Comparison of ENCODE assay signal across 10 cellular contexts in genomic region chr5:143064661-143065060, GRCh38.
DNase-seq lines count a peak whose midpoint lies in the region; ATAC-seq and TF ChIP-seq lines count a peak whose summit lies in the region.
"Had no signal": no experiment of that assay in that cellular context is flagged by ENCODE, and none has a peak within 500 bp of the region (broad histone marks: within the 10 kb centered on the region; RNA-seq: fewer than 3 reads in every experiment).

No MANE protein-coding gene starts in this region.

- peak overlapping the region; percentile 96 for H3K27ac ChIP-seq in epithelial cell of prostate

- DNase-seq in stimulated activated naive CD8-positive, alpha-beta T cell treated with anti-CD3 and anti-CD28 coated beads, Interleukin-15, amount 100 ng/mL, for 72 hours, result no peak
- DNase-seq in epithelial cell of prostate (ENCODE audit: low read depth, low spot score), result no peak
- no peak for DNase-seq in osteocyte (ENCODE audit: extremely low spot score, unreplicated experiment)
- no peak for DNase-seq in stimulated activated CD4-positive, alpha-beta T cell treated with anti-CD3 and anti-CD28 coated beads, Interleukin-4, amount 100 ng/mL, for 4 hours
- DNase-seq in NCI-H146 treated with DMSO at 0.1 percent for 48 hours (lab: John Stamatoyannopoulos, UW; ENCODE audit: unreplicated experiment), result no peak
- DNase-seq: erythroblast, H9 had no signal

- no peaks in the 10 kb centered on the region for H3K27me3 Mint-ChIP-seq in stimulated activated naive CD8-positive, alpha-beta T cell treated with anti-CD3 and anti-CD28 coated beads, Interleukin-15, Interleukin-2, amounts not matched to agents 100 ng/mL and 50 ng/mL, for 24 hours
- no peaks in the 10 kb centered on the region for H3K27me3 Mint-ChIP-seq in stimulated activated naive CD8-positive, alpha-beta T cell treated with anti-CD3 and anti-CD28 coated beads, Interleukin-15, amount 100 ng/mL, for 72 hours
- H3K27me3 Mint-ChIP-seq in osteocyte (ENCODE audit: unreplicated experiment), result no peaks in the 10 kb centered on the region

- H3K4me3 Mint-ChIP-seq in stimulated activated naive CD8-positive, alpha-beta T cell treated with anti-CD3 and anti-CD28 coated beads, Interleukin-15, Interleukin-2, amounts not matched to agents 100 ng/mL and 50 ng/mL, for 24 hours, result no peak overlapping the region
- H3K4me3 Mint-ChIP-seq in stimulated activated naive CD8-positive, alpha-beta T cell treated with anti-CD3 and anti-CD28 coated beads, Interleukin-15, amount 100 ng/mL, for 72 hours, result no peak overlapping the region
- H3K4me3 Mint-ChIP-seq in osteocyte (ENCODE audit: unreplicated experiment), result no peak overlapping the region
- H3K4me3 Mint-ChIP-seq: H9 had no signal

- H3K36me3 Mint-ChIP-seq in stimulated activated naive CD8-positive, alpha-beta T cell treated with anti-CD3 and anti-CD28 coated beads, Interleukin-15, Interleukin-2, amounts not matched to agents 100 ng/mL and 50 ng/mL, for 24 hours (ENCODE audit: low read depth), result peaks cover 76% of the 10 kb centered on the region
- peaks cover 5% of the 10 kb centered on the region for H3K36me3 Mint-ChIP-seq in osteocyte (ENCODE audit: unreplicated experiment)

- TF ChIP-seq CTCF in osteocyte (IDR thresholded peaks at IDR 0.05), result no peak

- H3K9me3 Mint-ChIP-seq in stimulated activated naive CD8-positive, alpha-beta T cell treated with anti-CD3 and anti-CD28 coated beads, Interleukin-15, Interleukin-2, amounts not matched to agents 100 ng/mL and 50 ng/mL, for 24 hours, result peaks cover 5% of the 10 kb centered on the region
- peaks cover 0 to 4% of the 10 kb centered on the region in 2 donors for H3K9me3 Mint-ChIP-seq in stimulated activated naive CD8-positive, alpha-beta T cell treated with anti-CD3 and anti-CD28 coated beads, Interleukin-15, amount 100 ng/mL, for 72 hours
- H3K9me3 Mint-ChIP-seq in osteocyte (ENCODE audit: unreplicated experiment), result no peaks in the 10 kb centered on the region
- H3K9me3 Mint-ChIP-seq: H9 had no signal

- peaks cover 52% of the 10 kb centered on the region for H3K4me1 Mint-ChIP-seq in stimulated activated naive CD8-positive, alpha-beta T cell treated with anti-CD3 and anti-CD28 coated beads, Interleukin-15, Interleukin-2, amounts not matched to agents 100 ng/mL and 50 ng/mL, for 24 hours (ENCODE audit: low read depth)
- H3K4me1 Mint-ChIP-seq in stimulated activated naive CD8-positive, alpha-beta T cell treated with anti-CD3 and anti-CD28 coated beads, Interleukin-15, amount 100 ng/mL, for 72 hours, result peaks cover 41% of the 10 kb centered on the region
- H3K4me1 Mint-ChIP-seq in osteocyte (ENCODE audit: unreplicated experiment), result peaks cover 58% of the 10 kb centered on the region

- peak overlapping the region; percentile 87 for H3K27ac Mint-ChIP-seq in stimulated activated naive CD8-positive, alpha-beta T cell treated with anti-CD3 and anti-CD28 coated beads, Interleukin-15, Interleukin-2, amounts not matched to agents 100 ng/mL and 50 ng/mL, for 24 hours
- H3K27ac Mint-ChIP-seq in stimulated activated naive CD8-positive, alpha-beta T cell treated with anti-CD3 and anti-CD28 coated beads, Interleukin-15, amount 100 ng/mL, for 72 hours, result peak overlapping the region in 1 of 2 donors; percentile 48
- H3K27ac Mint-ChIP-seq in osteocyte (ENCODE audit: unreplicated experiment), result peak overlapping the region; percentile 61
- H3K27ac Mint-ChIP-seq: H9 had no signal

- ATAC-seq in stimulated activated naive CD8-positive, alpha-beta T cell treated with anti-CD3 and anti-CD28 coated beads, Interleukin-15, amount 100 ng/mL, for 72 hours, result no peak
- ATAC-seq in HG02623 (IDR thresholded peaks at IDR 0.05; ENCODE audit: unreplicated experiment) (no peak), HG03097 (IDR thresholded peaks at IDR 0.05; ENCODE audit: low FRiP score, unreplicated experiment) (no peak)
